ENCODE assay signal across 13 cellular contexts in the genomic region with DNA sequence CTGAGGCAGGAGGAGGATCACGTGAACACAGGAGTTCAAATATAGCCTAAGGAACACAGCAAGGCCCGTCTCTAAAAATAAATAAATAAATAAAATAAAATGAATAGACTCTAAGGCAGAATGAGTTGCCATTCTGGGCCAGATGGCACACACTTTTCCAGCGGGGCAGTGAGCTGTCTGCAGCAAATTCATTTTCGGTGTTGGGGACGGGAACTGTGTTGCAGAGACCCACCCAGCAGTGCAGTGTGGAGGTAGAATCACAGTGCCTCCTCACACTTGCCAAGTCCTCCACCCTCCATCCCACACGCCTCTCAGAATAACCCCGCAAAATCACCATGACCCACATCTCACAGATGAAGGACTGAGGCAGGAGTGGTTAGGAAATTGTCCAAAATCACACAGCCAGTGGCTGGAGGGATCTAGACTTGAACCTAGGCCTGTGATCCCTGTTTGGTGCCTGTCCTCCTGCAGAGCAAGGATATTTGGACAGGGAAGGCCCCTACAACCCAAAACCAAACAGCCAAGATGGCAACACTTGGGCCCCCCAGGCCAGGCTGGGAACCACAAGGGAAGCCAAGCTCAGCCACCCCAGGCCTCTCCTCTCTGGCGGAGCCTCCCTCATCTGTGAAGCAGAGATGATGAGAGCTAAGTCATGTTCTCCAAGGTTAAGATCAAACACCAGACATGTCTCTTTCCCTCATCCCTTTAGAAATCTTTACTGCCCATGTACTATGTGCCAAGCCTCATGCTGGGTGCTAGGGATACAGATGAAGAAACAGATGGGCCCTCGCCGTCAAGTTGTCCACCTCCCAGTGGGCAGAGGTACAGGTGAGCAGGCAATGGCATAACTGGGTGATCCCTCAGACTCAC.
"Had no signal": no experiment of that assay in that cellular context is flagged by ENCODE, and none has a peak within 500 bp of the region (broad histone marks: within the 10 kb centered on the region; RNA-seq: fewer than 3 reads in every experiment).

No MANE protein-coding gene starts in this region.

- H3K36me3 ChIP-seq: pancreas, thoracic aorta had no signal

- DNase-seq: activated CD4-positive, alpha-beta T cell treated with anti-CD3 and anti-CD28 coated beads for 1 hour; brain microvascular endothelial cell; effector memory CD4-positive, alpha-beta T cell; hippocampal formation; mammary epithelial cell; pancreas; stimulated activated CD4-positive, alpha-beta T cell treated with anti-CD3 and anti-CD28 coated beads, Interleukin-4, amount 100 ng/mL, for 1 hour; stimulated activated CD8-positive, alpha-beta memory T cell treated with anti-CD3 and anti-CD28 coated beads, Interleukin-4, amount 100 ng/mL, for 48 hours; stimulated activated naive CD8-positive, alpha-beta T cell treated with anti-CD3 and anti-CD28 coated beads, Interleukin-15, Interleukin-2, amounts not matched to agents 100 U/mL and 50 U/mL, for 24 hours; T1000 had no signal

- H3K9me3 ChIP-seq: pancreas, thoracic aorta had no signal

- H3K4me3 ChIP-seq: pancreas, thoracic aorta had no signal

- FAIRE-seq: colon, pancreas had no signal

- H3K27me3 ChIP-seq: brain microvascular endothelial cell, pancreas had no signal

- H3K27ac ChIP-seq: brain microvascular endothelial cell, epithelial cell of prostate, pancreas, thoracic aorta had no signal
